30 cellular contexts compared by ENCODE assay signal in the genomic region with DNA sequence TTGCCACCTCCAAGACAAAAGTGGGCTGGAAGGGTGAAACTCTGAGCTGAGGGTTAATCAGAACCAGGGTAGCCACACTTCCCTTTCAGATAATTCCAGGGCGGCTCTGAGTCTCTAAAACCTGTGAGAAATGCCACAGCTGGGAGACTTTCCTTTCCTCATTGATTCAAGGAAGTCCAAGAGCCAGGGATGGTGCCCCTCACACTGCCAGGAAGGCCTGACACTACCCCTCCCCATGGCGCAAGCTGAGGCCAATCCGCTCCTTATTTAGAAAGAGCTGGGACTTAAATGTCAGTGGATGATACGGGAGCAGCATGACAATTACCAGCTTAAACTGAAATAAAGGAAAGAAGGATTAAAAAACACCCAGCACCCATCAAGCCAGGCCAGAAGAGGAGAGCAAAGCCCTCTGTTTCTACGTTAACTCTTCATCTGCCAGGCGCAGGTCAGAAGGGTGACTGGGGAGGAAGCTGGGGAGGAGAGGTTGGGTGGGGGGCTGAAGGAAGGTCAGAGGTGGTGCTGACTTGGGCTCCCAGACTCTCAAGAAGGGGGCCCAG.
DNase-seq lines count a peak whose midpoint lies in the region; ATAC-seq and TF ChIP-seq lines count a peak whose summit lies in the region.
"Had no signal": no experiment of that assay in that cellular context is flagged by ENCODE, and none has a peak within 500 bp of the region (broad histone marks: within the 10 kb centered on the region; RNA-seq: fewer than 3 reads in every experiment).

No MANE protein-coding gene starts in this region.

- H3K27me3 ChIP-seq in GM23338 (ENCODE audit: insufficient read depth), result no peaks in the 10 kb centered on the region
- peaks cover 9% of the 10 kb centered on the region for H3K27me3 ChIP-seq in suprapubic skin
- H3K27me3 ChIP-seq in upper lobe of right lung, result no peaks in the 10 kb centered on the region
- H3K27me3 ChIP-seq in lower lobe of right lung (ENCODE audit: low read depth), result peaks cover 4% of the 10 kb centered on the region
- H3K27me3 ChIP-seq: ascending aorta, SJSA1 had no signal

- DNase-seq in GM23338 (ENCODE audit: low spot score), result no peak
- DNase-seq in WTC11 (ENCODE audit: low spot score), result no peak
- DNase-seq in left lobe of liver (ENCODE audit: low spot score), result peak; percentile 12
- peak; percentile 18 to 32 for DNase-seq in suprapubic skin (ENCODE audit: low spot score in 2 of 2)
- no peak for DNase-seq in H4 (ENCODE audit: low spot score)
- DNase-seq in upper lobe of right lung, result no peak
- no peak for DNase-seq in lower lobe of right lung
- DNase-seq: activated CD4-positive, CD25-positive, alpha-beta regulatory T cell treated with anti-CD3 and anti-CD28 coated beads, Interleukin-2, amount 50 U/mL, for 72 hours; activated CD8-positive, alpha-beta T cell treated with anti-CD3 and anti-CD28 coated beads, Interleukin-2, amount 10 ng/mL, durations not matched to agents 7 days and 5 days; activated effector memory CD4-positive, alpha-beta T cell treated with Interleukin-2 at 50 U/mL for 16 hours; activated naive CD8-positive, alpha-beta T cell treated with anti-CD3 and anti-CD28 coated beads for 36 hours; esophagus squamous epithelium; foreskin melanocyte; hippocampal formation; left ventricle myocardium superior; NCI-H2029; NCI-H226; NCI-H748 treated with DMSO at 0.1 percent for 48 hours; right cardiac atrium; stimulated activated CD4-positive, alpha-beta T cell treated with anti-CD3 and anti-CD28 coated beads, Interleukin-12 subunit alpha, Interleukin-12 subunit beta, amount 100 ng/mL, for 4 hours; stimulated activated CD4-positive, alpha-beta T cell treated with anti-CD3 and anti-CD28 coated beads, Interleukin-4, amount 100 ng/mL, for 1 hour; T-helper 1 cell had no signal

- no peak for ATAC-seq in GM23338
- ATAC-seq in WTC11, result no peak
- ATAC-seq in left lobe of liver, result no peak
- no peak for ATAC-seq in HG02973 (IDR thresholded peaks at IDR 0.05; ENCODE audit: unreplicated experiment)
- ATAC-seq in upper lobe of right lung, result no peak
- no peak for ATAC-seq in lower lobe of right lung
- ATAC-seq: activated CD8-positive, alpha-beta T cell treated with anti-CD3 and anti-CD28 coated beads, Interleukin-2, amount 10 ng/mL, durations not matched to agents 7 days and 5 days; left ventricle myocardium superior; naive thymus-derived CD8-positive, alpha-beta T cell; right cardiac atrium had no signal

- H3K9me3 ChIP-seq in suprapubic skin, result no peaks in the 10 kb centered on the region
- H3K9me3 ChIP-seq in upper lobe of right lung, result no peaks in the 10 kb centered on the region
- no peaks in the 10 kb centered on the region for H3K9me3 ChIP-seq in lower lobe of right lung
- H3K9me3 ChIP-seq: ascending aorta, esophagus squamous epithelium, SJSA1 had no signal

- no peak overlapping the region for H3K27ac ChIP-seq in GM23338 (ENCODE audit: low read depth)
- H3K27ac ChIP-seq in suprapubic skin, result no peak overlapping the region
- H3K27ac ChIP-seq in upper lobe of right lung, result no peak overlapping the region
- no peak overlapping the region for H3K27ac ChIP-seq in lower lobe of right lung
- H3K27ac ChIP-seq: ascending aorta, C4-2B, esophagus squamous epithelium, parathyroid adenoma, SJSA1 had no signal

- no peaks in the 10 kb centered on the region for H3F3A ChIP-seq in GM23338 (replicated peaks; ENCODE audit: low read depth)

- 70% methylated on average over 6 of the region's 6 CpGs for WGBS in suprapubic skin

- H3K4me1 ChIP-seq in GM23338 (ENCODE audit: insufficient read depth), result peaks cover 29% of the 10 kb centered on the region
- no peaks in the 10 kb centered on the region for H3K4me1 ChIP-seq in suprapubic skin
- no peaks in the 10 kb centered on the region for H3K4me1 ChIP-seq in upper lobe of right lung
- H3K4me1 ChIP-seq in lower lobe of right lung, result no peaks in the 10 kb centered on the region
- H3K4me1 ChIP-seq: ascending aorta, esophagus squamous epithelium, parathyroid adenoma, SJSA1 had no signal

- no peak for TF ChIP-seq CTCF in GM23338 (conservative IDR thresholded peaks at IDR 0.05; ENCODE audit: low read depth in 2 of 2)
- TF ChIP-seq CTCF in WTC11 (IDR thresholded peaks at IDR 0.05), result no peak
- no peak for TF ChIP-seq CTCF in suprapubic skin (IDR thresholded peaks at IDR 0.05)
- no peak for TF ChIP-seq CTCF in upper lobe of right lung (IDR thresholded peaks at IDR 0.05)
- TF ChIP-seq CTCF in lower lobe of right lung (IDR thresholded peaks at IDR 0.05), result no peak

- H3K27me3 Mint-ChIP-seq in GM23338 (ENCODE audit: insufficient read depth, low read depth, poor library complexity) (peaks cover 14% of the 10 kb centered on the region), WTC11 (ENCODE audit: low read depth) (no peaks in the 10 kb centered on the region; the same call in 1 of the 2 replicates)
- H3K27me3 Mint-ChIP-seq: activated naive CD8-positive, alpha-beta T cell treated with anti-CD3 and anti-CD28 coated beads for 36 hours had no signal

- no peak overlapping the region for H3K4me3 Mint-ChIP-seq in GM23338
- H3K4me3 Mint-ChIP-seq in WTC11, result no peak overlapping the region
- H3K4me3 Mint-ChIP-seq: activated CD8-positive, alpha-beta T cell treated with anti-CD3 and anti-CD28 coated beads, Interleukin-2, amount 10 ng/mL, durations not matched to agents 7 days and 5 days; activated naive CD8-positive, alpha-beta T cell treated with anti-CD3 and anti-CD28 coated beads for 36 hours; dendritic cell treated with granulocyte-macrophage colony-stimulating factor and Interleukin-4, amounts not matched to agents 40 ng/mL and 50 ng/mL, for 4 days; mesothelial cell of epicardium; naive thymus-derived CD8-positive, alpha-beta T cell had no signal

- peaks cover 41% of the 10 kb centered on the region for H3K4me1 Mint-ChIP-seq in GM23338
- H3K4me1 Mint-ChIP-seq in WTC11, result peaks cover 48% of the 10 kb centered on the region
- H3K4me1 Mint-ChIP-seq: activated naive CD8-positive, alpha-beta T cell treated with anti-CD3 and anti-CD28 coated beads for 36 hours had no signal

- TF ChIP-seq EP300 in suprapubic skin (IDR thresholded peaks at IDR 0.05), result no peak

- H3K27ac Mint-ChIP-seq in GM23338 (no peak overlapping the region), WTC11 (0 out of 2 replicates have a peak overlapping the region, but pooled peaks have one; percentile 68)
- H3K27ac Mint-ChIP-seq: activated CD8-positive, alpha-beta T cell treated with anti-CD3 and anti-CD28 coated beads, Interleukin-2, amount 10 ng/mL, durations not matched to agents 7 days and 5 days; activated naive CD8-positive, alpha-beta T cell treated with anti-CD3 and anti-CD28 coated beads for 36 hours; dendritic cell treated with granulocyte-macrophage colony-stimulating factor and Interleukin-4, amounts not matched to agents 40 ng/mL and 50 ng/mL, for 4 days; mesothelial cell of epicardium; naive thymus-derived CD8-positive, alpha-beta T cell had no signal

- POLR2A ChIA-PET in WTC11 (lab: Charles Lee), result no interaction called here

- no peaks in the 10 kb centered on the region; the same call in 2 of the 3 replicates for H3K36me3 Mint-ChIP-seq in GM23338 (ENCODE audit: low read depth)
- H3K36me3 Mint-ChIP-seq in WTC11, result no peaks in the 10 kb centered on the region
- H3K36me3 Mint-ChIP-seq: activated naive CD8-positive, alpha-beta T cell treated with anti-CD3 and anti-CD28 coated beads for 36 hours; mesothelial cell of epicardium; naive thymus-derived CD8-positive, alpha-beta T cell had no signal

- no peak overlapping the region for H3K4me3 ChIP-seq in GM23338
- H3K4me3 ChIP-seq in suprapubic skin, result no peak overlapping the region
- no peak overlapping the region for H3K4me3 ChIP-seq in upper lobe of right lung
- no peak overlapping the region for H3K4me3 ChIP-seq in lower lobe of right lung
- H3K4me3 ChIP-seq: ascending aorta, esophagus squamous epithelium, SJSA1 had no signal

- H3K36me3 ChIP-seq in GM23338 (ENCODE audit: insufficient read depth), result no peaks in the 10 kb centered on the region
- no peaks in the 10 kb centered on the region for H3K36me3 ChIP-seq in suprapubic skin
- H3K36me3 ChIP-seq in upper lobe of right lung, result no peaks in the 10 kb centered on the region
- H3K36me3 ChIP-seq in lower lobe of right lung, result no peaks in the 10 kb centered on the region
- H3K36me3 ChIP-seq: ascending aorta, esophagus squamous epithelium, SJSA1 had no signal

- CTCF ChIA-PET in WTC11 (lab: Charles Lee), result interaction anchor here (0.8 to 4.5 kb wide), 6 partner anchors 9 to 245 kb away, joined by 3 to 40 read pairs (median 7); a partner anchor contains a TSS

- H3K4me2 ChIP-seq in GM23338, result peak overlapping the region; percentile 35; the same call in 1 of the 2 replicates

- intact Hi-C loops in upper lobe of right lung (cut with DNase I), result no loop called here
- intact Hi-C loops in lower lobe of right lung (cut with DNase I), result no loop called here

- no peak for TF ChIP-seq POLR2A in suprapubic skin (IDR thresholded peaks at IDR 0.05)

- H2AFZ ChIP-seq in GM23338, result peak overlapping the region; percentile 66; the same call in 1 of the 2 replicates
- H2AFZ ChIP-seq: parathyroid adenoma had no signal

- 0 out of 2 replicates have a peak, but pooled peaks cover 4% of the 10 kb centered on the region for H3K9me2 ChIP-seq in GM23338 (ENCODE audit: insufficient read depth)

- H3K79me2 ChIP-seq in GM23338 (replicated peaks; ENCODE audit: insufficient read depth), result no peaks in the 10 kb centered on the region
- H3K79me2 ChIP-seq: parathyroid adenoma had no signal

- H3K9me3 Mint-ChIP-seq in GM23338 (no peaks in the 10 kb centered on the region), WTC11 (no peaks in the 10 kb centered on the region)
- H3K9me3 Mint-ChIP-seq: activated naive CD8-positive, alpha-beta T cell treated with anti-CD3 and anti-CD28 coated beads for 36 hours; dendritic cell treated with granulocyte-macrophage colony-stimulating factor and Interleukin-4, amounts not matched to agents 40 ng/mL and 50 ng/mL, for 4 days; mesothelial cell of epicardium; naive thymus-derived CD8-positive, alpha-beta T cell had no signal

- no peaks in the 10 kb centered on the region for H4K20me1 ChIP-seq in GM23338 (replicated peaks; ENCODE audit: insufficient read depth)

TF ChIP-seq in GM23338, 12 proteins besides CTCF, POLR2A, EP300 and RAD21 (continues in another document):
- no peak for TF ChIP-seq STAT1 (IDR thresholded peaks at IDR 0.05; ENCODE audit: unreplicated experiment)

TF ChIP-seq in WTC11, 78 proteins besides CTCF, POLR2A, EP300 and RAD21 (continues in another document):
- no peak for TF ChIP-seq ZNF263 (CRISPR knock-in tag; IDR thresholded peaks at IDR 0.05; ENCODE audit: low read depth)
- TF ChIP-seq MXD4 (CRISPR knock-in tag; IDR thresholded peaks at IDR 0.05; ENCODE audit: borderline replicate concordance), result no peak
- no peak for TF ChIP-seq TEAD4 (CRISPR knock-in tag; IDR thresholded peaks at IDR 0.05)
- no peak for TF ChIP-seq HMGA2 (CRISPR knock-in tag; IDR thresholded peaks at IDR 0.05)

Comparison
In these comparisons a context has a peak if more than half of its experiments do, and no peak if none do; other contexts are left out.
1. DNase-seq: peak in left lobe of liver (single experiment) and suprapubic skin (2 of 2); none in GM23338 (single experiment), WTC11 (single experiment), H4 (single experiment), upper lobe of right lung (single experiment) and lower lobe of right lung (single experiment).